17 cellular contexts compared by ENCODE assay signal in genomic region chr2:120418174-120418787, GRCh38.
DNase-seq lines count a peak whose midpoint lies in the region; ATAC-seq and TF ChIP-seq lines count a peak whose summit lies in the region.
"Had no signal": no experiment of that assay in that cellular context is flagged by ENCODE, and none has a peak within 500 bp of the region (broad histone marks: within the 10 kb centered on the region; RNA-seq: fewer than 3 reads in every experiment).

No MANE protein-coding gene starts in this region.

- ATAC-seq in left lobe of liver = no peak
- ATAC-seq in upper lobe of left lung (ENCODE audit: low FRiP score in 2 of 2) = no peak
- no peak for ATAC-seq in GM21529 (IDR thresholded peaks at IDR 0.05; ENCODE audit: unreplicated experiment)
- ATAC-seq in GM21825 (IDR thresholded peaks at IDR 0.05; ENCODE audit: unreplicated experiment) = no peak

- no peak overlapping the region for H3K27ac Mint-ChIP-seq in activated naive CD4-positive, alpha-beta T cell treated with anti-CD3 and anti-CD28 coated beads, Interleukin-2, amount 10 ng/mL, durations not matched to agents 7 days and 5 days

- H3K4me3 ChIP-seq in HEK293 (ENCODE audit: low read depth, low read length) (no peak overlapping the region), stomach (no peak overlapping the region), upper lobe of left lung (no peak overlapping the region)
- H3K4me3 ChIP-seq: MG63, PC-9 had no signal

- DNase-seq in activated naive CD4-positive, alpha-beta T cell treated with anti-CD3 and anti-CD28 coated beads, Interleukin-2, amount 10 ng/mL, durations not matched to agents 7 days and 5 days = peak; percentile 14
- no peak for DNase-seq in activated naive CD4-positive, alpha-beta T cell treated with anti-CD3 and anti-CD28 coated beads, Interleukin-2, amount 50 U/mL, for 16 hours
- DNase-seq in left lobe of liver (ENCODE audit: low spot score) = peak; percentile 14
- peak; percentile 9 for DNase-seq in stomach
- DNase-seq in upper lobe of left lung = no peak
- DNase-seq: COR-L47, IMR-90, Karpas-422, MG63, NCI-H1092, NCI-H2081 treated with DMSO at 0.1 percent for 48 hours, NCI-H2227 treated with DMSO at 0.1 percent for 48 hours, NCI-H524 had no signal

- H3K27ac ChIP-seq in HEK293 (ENCODE audit: extremely low read depth, low read depth, low read length) = no peak overlapping the region
- H3K27ac ChIP-seq in stomach = no peak overlapping the region
- H3K27ac ChIP-seq in upper lobe of left lung = no peak overlapping the region
- H3K27ac ChIP-seq: PC-9 had no signal

- no peaks in the 10 kb centered on the region for H3K4me1 ChIP-seq in HEK293 (ENCODE audit: control insufficient read depth, insufficient read depth, low read length)
- peaks cover 0 to 13% (median 10%) of the 10 kb centered on the region in 4 donors for H3K4me1 ChIP-seq in stomach
- no peaks in the 10 kb centered on the region for H3K4me1 ChIP-seq in upper lobe of left lung

- no peaks in the 10 kb centered on the region for H3K9me3 Mint-ChIP-seq in activated naive CD4-positive, alpha-beta T cell treated with anti-CD3 and anti-CD28 coated beads, Interleukin-2, amount 10 ng/mL, durations not matched to agents 7 days and 5 days

- peaks cover 0 to 16% (median 0%) of the 10 kb centered on the region in 3 donors for H3K27me3 ChIP-seq in stomach
- no peaks in the 10 kb centered on the region for H3K27me3 ChIP-seq in upper lobe of left lung
- H3K27me3 ChIP-seq: MG63 had no signal

- TF ChIP-seq EP300 in stomach (IDR thresholded peaks at IDR 0.05) (no peak), upper lobe of left lung (IDR thresholded peaks at IDR 0.05) (no peak)

- POLR2A ChIA-PET in HEK293 (lab: Yijun Ruan, JAX) = no interaction called here

- H3K36me3 ChIP-seq in HEK293 (ENCODE audit: control insufficient read depth in 2 of 2, insufficient read depth in 1 of 2, low read length in 2 of 2) (no peaks in the 10 kb centered on the region), stomach (no peaks in the 10 kb centered on the region), upper lobe of left lung (no peaks in the 10 kb centered on the region)
- H3K36me3 ChIP-seq: MG63 had no signal

- no peaks in the 10 kb centered on the region for H3K4me1 Mint-ChIP-seq in activated naive CD4-positive, alpha-beta T cell treated with anti-CD3 and anti-CD28 coated beads, Interleukin-2, amount 10 ng/mL, durations not matched to agents 7 days and 5 days

- CTCF ChIA-PET in activated naive CD4-positive, alpha-beta T cell treated with anti-CD3 and anti-CD28 coated beads, Interleukin-2, amount 10 ng/mL, durations not matched to agents 7 days and 5 days (lab: Charles Lee) = no interaction called here
- CTCF ChIA-PET in HEK293 (lab: Yijun Ruan, JAX) = no interaction called here

- no peaks in the 10 kb centered on the region for H3K36me3 Mint-ChIP-seq in activated naive CD4-positive, alpha-beta T cell treated with anti-CD3 and anti-CD28 coated beads, Interleukin-2, amount 10 ng/mL, durations not matched to agents 7 days and 5 days

- WGBS in stomach, 5 donors = 82 to 91% (median 85%) methylated on average over 11 to 13 of the region's 13 CpGs
- 80 to 91% methylated on average over 13 of the region's 13 CpGs for WGBS in upper lobe of left lung, 2 donors

- intact Hi-C loops in stomach (cut with DNase I; ENCODE audit: low total_unique reads) = no loop called here

- TF ChIP-seq CTCF in HEK293 (tag by site-specific recombination; IDR thresholded peaks at IDR 0.05) = no peak
- TF ChIP-seq CTCF in stomach (IDR thresholded peaks at IDR 0.05) = no peak
- no peak for TF ChIP-seq CTCF in upper lobe of left lung (IDR thresholded peaks at IDR 0.05)

- TF ChIP-seq POLR2A in stomach (IDR thresholded peaks at IDR 0.05) (no peak), upper lobe of left lung (IDR thresholded peaks at IDR 0.05) (no peak)

- no peak overlapping the region for H3K4me3 Mint-ChIP-seq in activated naive CD4-positive, alpha-beta T cell treated with anti-CD3 and anti-CD28 coated beads, Interleukin-2, amount 10 ng/mL, durations not matched to agents 7 days and 5 days

- H3K9me3 ChIP-seq in HEK293 (ENCODE audit: control insufficient read depth, insufficient read depth, low read depth, low read length) (no peaks in the 10 kb centered on the region), stomach (no peaks in the 10 kb centered on the region), upper lobe of left lung (no peaks in the 10 kb centered on the region)
- H3K9me3 ChIP-seq: MG63 had no signal

- H3K27me3 Mint-ChIP-seq in activated naive CD4-positive, alpha-beta T cell treated with anti-CD3 and anti-CD28 coated beads, Interleukin-2, amount 10 ng/mL, durations not matched to agents 7 days and 5 days = peaks cover 31% of the 10 kb centered on the region

TF ChIP-seq in HEK293, 187 proteins besides CTCF, POLR2A, EP300 and RAD21:
- TF ChIP-seq ZFHX2 (tag by site-specific recombination; conservative IDR thresholded peaks at IDR 0.05) = peak; percentile 80
- no peak for TF ChIP-seq ZNF423 (tag by site-specific recombination; IDR thresholded peaks at IDR 0.05)
- no peak for TF ChIP-seq ZNF785 (tag by site-specific recombination; IDR thresholded peaks at IDR 0.05)
- TF ChIP-seq ZBTB1 (tag by site-specific recombination; IDR thresholded peaks at IDR 0.05) = no peak
- TF ChIP-seq EGR2 (tag by site-specific recombination; IDR thresholded peaks at IDR 0.05; ENCODE audit: low read depth) = peak; percentile 84
- TF ChIP-seq ZNF335 (tag by site-specific recombination; conservative IDR thresholded peaks at IDR 0.05) = no peak

Comparison
In these comparisons a context has a peak if more than half of its experiments do, and no peak if none do; other contexts are left out.
1. DNase-seq: peak in activated naive CD4-positive, alpha-beta T cell treated with anti-CD3 and anti-CD28 coated beads, Interleukin-2, amount 10 ng/mL, durations not matched to agents 7 days and 5 days (single experiment), left lobe of liver (single experiment) and stomach (single experiment); none in activated naive CD4-positive, alpha-beta T cell treated with anti-CD3 and anti-CD28 coated beads, Interleukin-2, amount 50 U/mL, for 16 hours (single experiment) and upper lobe of left lung (0 of 2).